Comparison of ENCODE assay signal across 21 cellular contexts in the genomic region with DNA sequence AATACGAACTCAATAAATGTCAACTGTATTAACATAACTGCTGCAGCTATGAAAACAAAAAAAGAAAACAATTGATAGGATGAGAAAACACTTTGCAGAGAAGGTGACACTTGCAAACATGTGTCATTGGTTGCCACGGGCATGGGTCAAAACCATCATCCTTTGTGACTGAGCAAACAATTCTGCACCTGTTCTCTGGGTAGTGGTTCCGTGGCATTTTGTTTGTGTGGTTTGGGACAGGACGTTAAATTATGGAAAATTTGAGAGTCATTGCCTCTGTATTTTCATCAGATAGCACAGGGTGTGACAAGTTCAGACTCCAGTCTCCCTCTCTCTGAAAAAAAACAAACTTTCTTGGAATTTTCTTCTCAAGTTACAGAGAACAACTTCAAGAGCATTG.
DNase-seq lines count a peak whose midpoint lies in the region; ATAC-seq and TF ChIP-seq lines count a peak whose summit lies in the region.
"Had no signal": no experiment of that assay in that cellular context is flagged by ENCODE, and none has a peak within 500 bp of the region (broad histone marks: within the 10 kb centered on the region; RNA-seq: fewer than 3 reads in every experiment).

No MANE protein-coding gene starts in this region.

- no peaks in the 10 kb centered on the region for H3K27me3 ChIP-seq in left ventricle myocardium inferior (ENCODE audit: low read depth)
- H3K27me3 ChIP-seq: breast epithelium, gastroesophageal sphincter, sigmoid colon had no signal

- DNase-seq in NCI-H2029 treated with DMSO at 0.1 percent for 48 hours (lab: John Stamatoyannopoulos, UW) (peak; percentile 18), NCI-H2029 (lab: John Stamatoyannopoulos, UW) (no peak), left cardiac atrium (no peak), left ventricle myocardium inferior (no peak)
- DNase-seq in stimulated activated CD4-positive, alpha-beta T cell treated with anti-CD3 and anti-CD28 coated beads, Interleukin-1b, Interleukin-23, amount 100 ng/mL, for 48 hours = peak; percentile 11
- no peak for DNase-seq in stimulated activated CD4-positive, alpha-beta T cell treated with anti-CD3 and anti-CD28 coated beads, Interleukin-12 subunit alpha, Interleukin-12 subunit beta, amount 100 ng/mL, for 4 hours
- DNase-seq: activated effector memory CD4-positive, alpha-beta T cell treated with anti-CD3 and anti-CD28 coated beads, Interleukin-2, amount 50 U/mL, for 16 hours; AML-193; DMS79 treated with DMSO at 0.1 percent for 48 hours; NCI-H1092; posterior cingulate gyrus; sigmoid colon; T-helper 9 cell had no signal

- H3K4me3 ChIP-seq in left ventricle myocardium inferior = no peak overlapping the region
- H3K4me3 ChIP-seq: breast epithelium, gastroesophageal sphincter, GM12878, sigmoid colon had no signal

- TF ChIP-seq CTCF in left ventricle myocardium inferior (IDR thresholded peaks at IDR 0.05; ENCODE audit: borderline replicate concordance) = no peak

- no peaks in the 10 kb centered on the region for H3K27me3 Mint-ChIP-seq in activated T-helper 17 cell treated with anti-CD3 and anti-CD28 coated beads, Interleukin-2, amount 50 U/mL, for 72 hours
- H3K27me3 Mint-ChIP-seq: stimulated activated memory B cell treated with anti-CD40 and anti-IgM and Interleukin-4, amounts not matched to agents 10 μg/mL and 1 μg/mL and 100 μg/mL, for 72 hours had no signal

- no peaks in the 10 kb centered on the region for H3K9me3 ChIP-seq in left ventricle myocardium inferior (replicated peaks)
- H3K9me3 ChIP-seq: breast epithelium, gastroesophageal sphincter, sigmoid colon had no signal

- H3K9me3 Mint-ChIP-seq in activated T-helper 17 cell treated with anti-CD3 and anti-CD28 coated beads, Interleukin-2, amount 50 U/mL, for 72 hours = no peaks in the 10 kb centered on the region
- H3K9me3 Mint-ChIP-seq: stimulated activated memory B cell treated with anti-CD40 and anti-IgM and Interleukin-4, amounts not matched to agents 10 μg/mL and 1 μg/mL and 100 μg/mL, for 72 hours had no signal

- H3K4me1 Mint-ChIP-seq in activated T-helper 17 cell treated with anti-CD3 and anti-CD28 coated beads, Interleukin-2, amount 50 U/mL, for 72 hours = no peaks in the 10 kb centered on the region
- H3K4me1 Mint-ChIP-seq: stimulated activated memory B cell treated with anti-CD40 and anti-IgM and Interleukin-4, amounts not matched to agents 10 μg/mL and 1 μg/mL and 100 μg/mL, for 72 hours; WTC11 had no signal

- intact Hi-C loops in left cardiac atrium (cut with DNase I) = no loop called here
- intact Hi-C loops in left ventricle myocardium inferior (cut with micrococcal nuclease) = no loop called here

- H3K36me3 Mint-ChIP-seq in activated T-helper 17 cell treated with anti-CD3 and anti-CD28 coated beads, Interleukin-2, amount 50 U/mL, for 72 hours (ENCODE audit: low read depth) = no peaks in the 10 kb centered on the region
- H3K36me3 Mint-ChIP-seq: stimulated activated memory B cell treated with anti-CD40 and anti-IgM and Interleukin-4, amounts not matched to agents 10 μg/mL and 1 μg/mL and 100 μg/mL, for 72 hours; WTC11 had no signal

- no peak overlapping the region for H3K27ac ChIP-seq in left ventricle myocardium inferior (replicated peaks)
- H3K27ac ChIP-seq: 22Rv1, breast epithelium, gastroesophageal sphincter, sigmoid colon had no signal

- no peak overlapping the region for H3K4me3 Mint-ChIP-seq in activated T-helper 17 cell treated with anti-CD3 and anti-CD28 coated beads, Interleukin-2, amount 50 U/mL, for 72 hours
- H3K4me3 Mint-ChIP-seq: stimulated activated memory B cell treated with anti-CD40 and anti-IgM and Interleukin-4, amounts not matched to agents 10 μg/mL and 1 μg/mL and 100 μg/mL, for 72 hours; WTC11 had no signal

- no peak overlapping the region for H3K27ac Mint-ChIP-seq in activated T-helper 17 cell treated with anti-CD3 and anti-CD28 coated beads, Interleukin-2, amount 50 U/mL, for 72 hours
- H3K27ac Mint-ChIP-seq: stimulated activated memory B cell treated with anti-CD40 and anti-IgM and Interleukin-4, amounts not matched to agents 10 μg/mL and 1 μg/mL and 100 μg/mL, for 72 hours; WTC11 had no signal

- peak; percentile 22 for ATAC-seq in activated T-helper 17 cell treated with anti-CD3 and anti-CD28 coated beads, Interleukin-2, amount 50 U/mL, for 72 hours (replicated peaks)
- no peak for ATAC-seq in left cardiac atrium
- ATAC-seq in GM21515 (IDR thresholded peaks at IDR 0.05; ENCODE audit: unreplicated experiment) = no peak
- ATAC-seq: gastroesophageal sphincter; GM12878; stimulated activated memory B cell treated with anti-CD40 and anti-IgM and Interleukin-4, amounts not matched to agents 10 μg/mL and 1 μg/mL and 100 μg/mL, for 72 hours; WTC11 had no signal

- peaks cover 15% of the 10 kb centered on the region for H3K4me1 ChIP-seq in left ventricle myocardium inferior
- H3K4me1 ChIP-seq: breast epithelium, gastroesophageal sphincter, sigmoid colon had no signal

- H3K36me3 ChIP-seq in left ventricle myocardium inferior = no peaks in the 10 kb centered on the region
- H3K36me3 ChIP-seq: breast epithelium, gastroesophageal sphincter, sigmoid colon had no signal

Comparison
In these comparisons a context has a peak if more than half of its experiments do, and no peak if none do; other contexts are left out.
1. DNase-seq: peak in NCI-H2029 treated with DMSO at 0.1 percent for 48 hours (single experiment) and stimulated activated CD4-positive, alpha-beta T cell treated with anti-CD3 and anti-CD28 coated beads, Interleukin-1b, Interleukin-23, amount 100 ng/mL, for 48 hours (single experiment); none in NCI-H2029 (single experiment), stimulated activated CD4-positive, alpha-beta T cell treated with anti-CD3 and anti-CD28 coated beads, Interleukin-12 subunit alpha, Interleukin-12 subunit beta, amount 100 ng/mL, for 4 hours (single experiment), left cardiac atrium (single experiment) and left ventricle myocardium inferior (single experiment).